In the genomic region with DNA sequence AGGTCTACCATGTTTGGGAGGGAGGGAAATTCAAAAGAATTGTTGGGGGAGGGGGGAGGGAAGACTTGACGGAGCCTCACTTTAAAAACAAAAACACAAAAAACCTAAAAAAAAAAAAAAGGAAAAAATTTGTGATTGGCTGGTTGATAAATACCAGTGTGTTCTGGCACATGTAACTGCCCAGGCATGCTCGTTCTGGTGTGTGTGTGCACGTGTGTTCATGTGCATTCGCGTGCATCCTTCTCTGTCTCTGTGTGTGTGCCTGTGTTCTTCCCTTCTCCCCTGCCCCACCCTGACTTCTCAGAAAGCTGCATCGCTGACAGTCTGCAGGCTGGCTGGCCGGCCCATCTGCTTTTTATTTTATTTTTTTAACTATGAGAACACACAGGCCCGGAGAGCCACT, we compare ENCODE assay signal across 1 cellular context.
TF ChIP-seq lines count a peak whose summit lies in the region.

No MANE protein-coding gene starts in this region.

TF ChIP-seq in HepG2, 621 proteins besides CTCF, POLR2A, EP300 and RAD21:
- no peak for TF ChIP-seq ARID3A (IDR thresholded peaks at IDR 0.05; ENCODE audit: low read depth, low read length)
- TF ChIP-seq AGO2 (optimal IDR thresholded peaks at IDR 0.05; ENCODE audit: low read depth, low read length), result no peak
- TF ChIP-seq ZNF142 (CRISPR knock-in tag; IDR thresholded peaks at IDR 0.05), result no peak
- no peak for TF ChIP-seq ZNF883 (CRISPR knock-in tag; IDR thresholded peaks at IDR 0.05; ENCODE audit: not compliant biosample characterization)
- TF ChIP-seq ZNF709 (CRISPR knock-in tag; IDR thresholded peaks at IDR 0.05), result no peak
- TF ChIP-seq JDP2 (CRISPR knock-in tag; IDR thresholded peaks at IDR 0.05; ENCODE audit: borderline replicate concordance), result no peak
- TF ChIP-seq ZHX2 (IDR thresholded peaks at IDR 0.05; ENCODE audit: low read depth), result no peak
- no peak for TF ChIP-seq ZHX2 (CRISPR knock-in tag; IDR thresholded peaks at IDR 0.05; ENCODE audit: borderline replicate concordance)
- TF ChIP-seq, protein P1, sequence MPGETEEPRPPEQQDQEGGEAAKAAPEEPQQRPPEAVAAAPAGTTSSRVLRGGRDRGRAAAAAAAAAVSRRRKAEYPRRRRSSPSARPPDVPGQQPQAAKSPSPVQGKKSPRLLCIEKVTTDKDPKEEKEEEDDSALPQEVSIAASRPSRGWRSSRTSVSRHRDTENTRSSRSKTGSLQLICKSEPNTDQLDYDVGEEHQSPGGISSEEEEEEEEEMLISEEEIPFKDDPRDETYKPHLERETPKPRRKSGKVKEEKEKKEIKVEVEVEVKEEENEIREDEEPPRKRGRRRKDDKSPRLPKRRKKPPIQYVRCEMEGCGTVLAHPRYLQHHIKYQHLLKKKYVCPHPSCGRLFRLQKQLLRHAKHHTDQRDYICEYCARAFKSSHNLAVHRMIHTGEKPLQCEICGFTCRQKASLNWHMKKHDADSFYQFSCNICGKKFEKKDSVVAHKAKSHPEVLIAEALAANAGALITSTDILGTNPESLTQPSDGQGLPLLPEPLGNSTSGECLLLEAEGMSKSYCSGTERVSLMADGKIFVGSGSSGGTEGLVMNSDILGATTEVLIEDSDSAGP (CRISPR knock-in tag; IDR thresholded peaks at IDR 0.05; ENCODE audit: borderline replicate concordance), result no peak
- TF ChIP-seq ZNF773 (CRISPR knock-in tag; IDR thresholded peaks at IDR 0.05; ENCODE audit: borderline replicate concordance), result no peak
TF ChIP-seq in HepG2: peak in this region for 0.
